In the genomic region with DNA sequence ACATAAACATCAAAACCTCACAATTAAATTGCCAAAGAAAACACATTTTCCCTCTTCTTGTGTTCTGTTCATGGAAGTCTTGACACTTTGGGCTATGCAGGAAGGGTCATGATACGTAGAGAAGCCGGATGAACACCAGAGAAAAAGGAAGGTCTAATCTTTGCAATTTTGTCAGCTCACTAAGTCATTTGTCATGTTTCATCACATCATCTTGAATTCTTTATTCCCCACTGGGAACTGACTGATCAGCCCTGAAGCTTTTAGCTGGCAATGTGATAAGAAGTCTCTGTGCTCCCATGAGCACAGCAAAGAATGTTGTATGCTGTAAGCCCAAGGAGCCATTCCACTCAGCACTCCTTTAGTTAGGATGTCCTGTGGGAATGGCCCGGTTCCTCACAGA, we compare ENCODE assay signal across 20 cellular contexts.
"Had no signal": no experiment of that assay in that cellular context is flagged by ENCODE, and none has a peak within 500 bp of the region (broad histone marks: within the 10 kb centered on the region; RNA-seq: fewer than 3 reads in every experiment).

No MANE protein-coding gene starts in this region.

- H3K4me3 Mint-ChIP-seq: natural killer cell treated with Interleukin-12 subunit alpha and Interleukin-12 subunit beta and Interleukin-15 and Interleukin-18, amount 100 ng/mL, for 72 hours; stimulated activated naive B cell treated with anti-CD40 and anti-IgM and Interleukin-4, amounts not matched to agents 10 μg/mL and 1 μg/mL and 100 μg/mL, for 72 hours; stimulated activated naive CD8-positive, alpha-beta T cell treated with anti-CD3 and anti-CD28 coated beads, Interleukin-15, amount 100 ng/mL, for 72 hours had no signal

- H3K27ac ChIP-seq: gastrocnemius medialis, heart right ventricle, neutrophil, thoracic aorta, transverse colon had no signal

- H3K36me3 Mint-ChIP-seq: natural killer cell treated with Interleukin-12 subunit alpha and Interleukin-12 subunit beta and Interleukin-15 and Interleukin-18, amount 100 ng/mL, for 72 hours; stimulated activated naive B cell treated with anti-CD40 and anti-IgM and Interleukin-4, amounts not matched to agents 10 μg/mL and 1 μg/mL and 100 μg/mL, for 72 hours had no signal

- H3K27me3 Mint-ChIP-seq: natural killer cell treated with Interleukin-12 subunit alpha and Interleukin-12 subunit beta and Interleukin-15 and Interleukin-18, amount 100 ng/mL, for 72 hours; stimulated activated naive B cell treated with anti-CD40 and anti-IgM and Interleukin-4, amounts not matched to agents 10 μg/mL and 1 μg/mL and 100 μg/mL, for 72 hours; stimulated activated naive CD8-positive, alpha-beta T cell treated with anti-CD3 and anti-CD28 coated beads, Interleukin-15, amount 100 ng/mL, for 72 hours had no signal

- H3K27ac Mint-ChIP-seq: natural killer cell treated with Interleukin-12 subunit alpha and Interleukin-12 subunit beta and Interleukin-15 and Interleukin-18, amount 100 ng/mL, for 72 hours; stimulated activated naive B cell treated with anti-CD40 and anti-IgM and Interleukin-4, amounts not matched to agents 10 μg/mL and 1 μg/mL and 100 μg/mL, for 72 hours; stimulated activated naive CD8-positive, alpha-beta T cell treated with anti-CD3 and anti-CD28 coated beads, Interleukin-15, amount 100 ng/mL, for 72 hours had no signal

- H3K4me1 ChIP-seq: gastrocnemius medialis, heart right ventricle, transverse colon had no signal

- DNase-seq: effector memory CD4-positive, alpha-beta T cell; gastrocnemius medialis; heart right ventricle; hypothalamus; kidney glomerular epithelial cell; mammary epithelial cell; posterior cingulate gyrus; right cardiac atrium; stimulated activated CD4-positive, alpha-beta T cell treated with anti-CD3 and anti-CD28 coated beads, Interleukin-2, amount 100 ng/mL, for 24 hours; stimulated activated CD4-positive, alpha-beta T cell treated with anti-CD3 and anti-CD28 coated beads, Interleukin-4, amount 100 ng/mL, for 4 hours; stimulated activated naive B cell treated with anti-CD40 and anti-IgM and Interleukin-4, amounts not matched to agents 10 μg/mL and 1 μg/mL and 100 μg/mL, for 72 hours; stimulated activated naive CD8-positive, alpha-beta T cell treated with anti-CD3 and anti-CD28 coated beads, Interleukin-15, amount 100 ng/mL, for 72 hours; substantia nigra; transverse colon had no signal

- H3K27me3 ChIP-seq: gastrocnemius medialis, heart right ventricle, neutrophil, transverse colon had no signal

- ATAC-seq: esophagus mucosa; gastrocnemius medialis; heart right ventricle; natural killer cell treated with Interleukin-12 subunit alpha and Interleukin-12 subunit beta and Interleukin-15 and Interleukin-18, amount 100 ng/mL, for 72 hours; right cardiac atrium; stimulated activated naive B cell treated with anti-CD40 and anti-IgM and Interleukin-4, amounts not matched to agents 10 μg/mL and 1 μg/mL and 100 μg/mL, for 72 hours; stimulated activated naive CD8-positive, alpha-beta T cell treated with anti-CD3 and anti-CD28 coated beads, Interleukin-15, amount 100 ng/mL, for 72 hours had no signal

- H3K4me1 Mint-ChIP-seq: stimulated activated naive B cell treated with anti-CD40 and anti-IgM and Interleukin-4, amounts not matched to agents 10 μg/mL and 1 μg/mL and 100 μg/mL, for 72 hours; stimulated activated naive CD8-positive, alpha-beta T cell treated with anti-CD3 and anti-CD28 coated beads, Interleukin-15, amount 100 ng/mL, for 72 hours had no signal

- H3K36me3 ChIP-seq: gastrocnemius medialis, heart right ventricle, neutrophil, thoracic aorta, transverse colon had no signal

- FAIRE-seq: endometrium, islet of Langerhans had no signal

- H3K4me3 ChIP-seq: gastrocnemius medialis, heart right ventricle, thoracic aorta, transverse colon had no signal

- H3K9me3 ChIP-seq: gastrocnemius medialis, heart right ventricle, neutrophil, thoracic aorta, transverse colon had no signal
